8 cellular contexts compared by ENCODE assay signal in genomic region chr6:117275205-117275604, GRCh38. TPM values are rescaled to one million over a fixed set of nuclear protein-coding genes. Genes with fewer than 3 reads are reported as not detected.
"Had no signal": no experiment of that assay in that cellular context is flagged by ENCODE, and none has a peak within 500 bp of the region (broad histone marks: within the 10 kb centered on the region; RNA-seq: fewer than 3 reads in every experiment).

No MANE protein-coding gene starts in this region.

- H3K9me3 Mint-ChIP-seq: GM23338, H9, IgD-negative memory B cell had no signal

- H3K36me3 Mint-ChIP-seq: IgD-negative memory B cell had no signal

- DNase-seq: H9, HCEC 1CT had no signal

- H3K4me2 ChIP-seq: GM23338 had no signal

- H3K27ac ChIP-seq: HL-60 had no signal

- ATAC-seq: GM23338, HepG2 had no signal

- H3K27ac Mint-ChIP-seq: GM23338, H9, IgD-negative memory B cell had no signal

- H3K4me3 Mint-ChIP-seq: GM23338, H9, IgD-negative memory B cell had no signal

- H3K4me3 ChIP-seq: GM23338 had no signal

- H2AFZ ChIP-seq: GM23338 had no signal

RNA-seq across cellular contexts. Expression of gene VGLL2, which starts 9.8 kb away (rescaled TPM):
- total RNA-seq: GM23338, H1, H9, HepG2, HT1080 had no signal
- polyA plus RNA-seq: GM23338, H1, HepG2, IgD-negative memory B cell had no signal
